ENCODE assay signal across 1 cellular context in genomic region chr6:137218917-137219663, GRCh38.
TF ChIP-seq lines count a peak whose summit lies in the region.

TSS of gene IFNGR1 (minus strand) at chr6:137219385. CDS start at chr6:137219327, 58 bp downstream.

TF ChIP-seq in HepG2, 621 proteins besides CTCF, POLR2A, EP300 and RAD21 (continued from another document and continues in another):
- TF ChIP-seq KIAA2018 (CRISPR knock-in tag; IDR thresholded peaks at IDR 0.05; ENCODE audit: borderline replicate concordance): no peak
- TF ChIP-seq ZNF609 (CRISPR knock-in tag; IDR thresholded peaks at IDR 0.05; ENCODE audit: borderline replicate concordance): no peak; the same call in 1 of the 2 replicates
- peak; percentile 89 for TF ChIP-seq MAX (IDR thresholded peaks at IDR 0.05)
- 0 out of 2 replicates have a peak, but pooled peaks have one; percentile 43 for TF ChIP-seq ZNF446 (CRISPR knock-in tag; IDR thresholded peaks at IDR 0.05)
- TF ChIP-seq ZNF589 (CRISPR knock-in tag; conservative IDR thresholded peaks at IDR 0.05): no peak; the same call in none of the 2 replicates
- no peak for TF ChIP-seq FOXA1 (IDR thresholded peaks at IDR 0.05)
- TF ChIP-seq FOXA1 (CRISPR knock-in tag; IDR thresholded peaks at IDR 0.05): 0 out of 2 replicates have a peak, but pooled peaks have one; percentile 9
- TF ChIP-seq ZNF513 (CRISPR knock-in tag; conservative IDR thresholded peaks at IDR 0.05): no peak
- TF ChIP-seq MATR3 (CRISPR knock-in tag; IDR thresholded peaks at IDR 0.05): no peak
- no peak for TF ChIP-seq ZNF432 (CRISPR knock-in tag; IDR thresholded peaks at IDR 0.05; ENCODE audit: borderline replicate concordance)
- TF ChIP-seq ZBTB42 (CRISPR knock-in tag; IDR thresholded peaks at IDR 0.05): no peak
- TF ChIP-seq ZNF282 (IDR thresholded peaks at IDR 0.05; ENCODE audit: partially characterized antibody): no peak
- peak; percentile 98 for TF ChIP-seq CCDC6 (CRISPR knock-in tag; IDR thresholded peaks at IDR 0.05)
- TF ChIP-seq SALL1 (CRISPR knock-in tag; IDR thresholded peaks at IDR 0.05): peak; percentile 94
- TF ChIP-seq ZNF232 (CRISPR knock-in tag; IDR thresholded peaks at IDR 0.05; ENCODE audit: borderline replicate concordance): peak; percentile 95; the same call in 1 of the 2 replicates
- TF ChIP-seq HDAC2 (CRISPR knock-in tag; IDR thresholded peaks at IDR 0.05): peak; percentile 83
- 0 out of 2 replicates have a peak, but pooled peaks have one; percentile 30 for TF ChIP-seq SP140L (CRISPR knock-in tag; IDR thresholded peaks at IDR 0.05; ENCODE audit: borderline replicate concordance)
- TF ChIP-seq ZNF782 (CRISPR knock-in tag; IDR thresholded peaks at IDR 0.05; ENCODE audit: borderline replicate concordance): peak; percentile 85; the same call in 1 of the 2 replicates
- TF ChIP-seq ZNF142 (CRISPR knock-in tag; IDR thresholded peaks at IDR 0.05): peak; percentile 99
- peak; percentile 93 for TF ChIP-seq KAT8 (CRISPR knock-in tag; IDR thresholded peaks at IDR 0.05)
- no peak for TF ChIP-seq MLLT10 (CRISPR knock-in tag; IDR thresholded peaks at IDR 0.05)
- peak; percentile 95 for TF ChIP-seq POLR2G (IDR thresholded peaks at IDR 0.05; ENCODE audit: low read depth, low read length)
- TF ChIP-seq HMG20A (CRISPR knock-in tag; IDR thresholded peaks at IDR 0.05; ENCODE audit: borderline replicate concordance): peak; percentile 66
- no peak for TF ChIP-seq PCBP2 (optimal IDR thresholded peaks at IDR 0.05; ENCODE audit: low read depth, low read length, poor library complexity, severe bottlenecking)
- TF ChIP-seq ZNF574 (CRISPR knock-in tag; IDR thresholded peaks at IDR 0.05): peak; percentile 86
- TF ChIP-seq ZNF256 (CRISPR knock-in tag; conservative IDR thresholded peaks at IDR 0.05): peak; percentile 82; the same call in 1 of the 2 replicates
- TF ChIP-seq ZNF512 (CRISPR knock-in tag; IDR thresholded peaks at IDR 0.05): no peak
- TF ChIP-seq GABPB1 (CRISPR knock-in tag; IDR thresholded peaks at IDR 0.05): peak; percentile 99
- TF ChIP-seq SMARCC2 (IDR thresholded peaks at IDR 0.05): no peak
- no peak for TF ChIP-seq SYNCRIP (IDR thresholded peaks at IDR 0.05; ENCODE audit: insufficient read depth, low read depth, low read length)
- TF ChIP-seq NFRKB (IDR thresholded peaks at IDR 0.05): no peak
